Comparison of ENCODE assay signal across 8 cellular contexts in genomic region chr4:7206856-7207567, GRCh38. TPM values are rescaled to one million over a fixed set of nuclear protein-coding genes. Genes with fewer than 3 reads are reported as not detected.
DNase-seq lines count a peak whose midpoint lies in the region; ATAC-seq and TF ChIP-seq lines count a peak whose summit lies in the region.

No MANE protein-coding gene starts in this region.

- H3K4me1 Mint-ChIP-seq in CD8-positive, alpha-beta T cell (ENCODE audit: low read depth), result no peaks in the 10 kb centered on the region
- no peaks in the 10 kb centered on the region for H3K4me1 Mint-ChIP-seq in natural killer cell treated with Interleukin-12 subunit alpha and Interleukin-12 subunit beta and Interleukin-15 and Interleukin-18, amount 100 ng/mL, for 72 hours (ENCODE audit: low read depth in 2 of 2)

- peaks cover 5% of the 10 kb centered on the region for H3K27me3 Mint-ChIP-seq in CD8-positive, alpha-beta T cell (ENCODE audit: low read depth)
- H3K27me3 Mint-ChIP-seq in natural killer cell treated with Interleukin-12 subunit alpha and Interleukin-12 subunit beta and Interleukin-15 and Interleukin-18, amount 100 ng/mL, for 72 hours, result peaks cover 0 to 15% of the 10 kb centered on the region in 2 donors

- CTCF ChIA-PET in CD8-positive, alpha-beta T cell (lab: Charles Lee), result no interaction called here

- H3K36me3 Mint-ChIP-seq in CD8-positive, alpha-beta T cell, result no peaks in the 10 kb centered on the region
- H3K36me3 Mint-ChIP-seq in natural killer cell treated with Interleukin-12 subunit alpha and Interleukin-12 subunit beta and Interleukin-15 and Interleukin-18, amount 100 ng/mL, for 72 hours, result no peaks in the 10 kb centered on the region

- peak overlapping the region; percentile 31; the same call in 1 of the 2 replicates for H3K27ac ChIP-seq in HUES6 (ENCODE audit: low read depth, low read length)
- peak overlapping the region; percentile 25 for H3K27ac ChIP-seq in cingulate gyrus (ENCODE audit: low read depth, low read length)
- H3K27ac ChIP-seq in tibial artery, result peak overlapping the region; percentile 67 to 76
- H3K27ac ChIP-seq in CD8-positive, alpha-beta T cell (ENCODE audit: low read depth, low read length), result no peak overlapping the region

- DNase-seq in lower leg skin (ENCODE audit: low spot score in 2 of 2) (peak; percentile 38 to 94), tibial artery (peak; percentile 83 to 94)
- no peak for DNase-seq in activated CD4-positive, alpha-beta T cell treated with anti-CD3 and anti-CD28 coated beads for 4 hours
- DNase-seq in effector CD8-positive, alpha-beta T cell (lab: John Stamatoyannopoulos, UW), result no peak
- no peak for DNase-seq in CD8-positive, alpha-beta T cell
- DNase-seq in natural killer cell treated with Interleukin-12 subunit alpha and Interleukin-12 subunit beta and Interleukin-15 and Interleukin-18, amount 100 ng/mL, for 72 hours (ENCODE audit: low spot score), result no peak

- TF ChIP-seq CTCF in lower leg skin (IDR thresholded peaks at IDR 0.05) (no peak), tibial artery (IDR thresholded peaks at IDR 0.05) (no peak)
- TF ChIP-seq CTCF in CD8-positive, alpha-beta T cell (IDR thresholded peaks at IDR 0.05), result no peak

- no peak for ATAC-seq in CD8-positive, alpha-beta T cell
- ATAC-seq in natural killer cell treated with Interleukin-12 subunit alpha and Interleukin-12 subunit beta and Interleukin-15 and Interleukin-18, amount 100 ng/mL, for 72 hours, result no peak

- H3K27me3 ChIP-seq in HUES6 (ENCODE audit: control insufficient read depth, insufficient read depth, low read length) (no peaks in the 10 kb centered on the region), tibial artery (no peaks in the 10 kb centered on the region)
- H3K27me3 ChIP-seq in CD8-positive, alpha-beta T cell (ENCODE audit: insufficient read depth, low read length), result no peaks in the 10 kb centered on the region

- no peak for TF ChIP-seq POLR2A in lower leg skin (IDR thresholded peaks at IDR 0.05)

- intact Hi-C loops in lower leg skin (cut with DNase I; ENCODE audit: low total_unique reads), result no loop called here
- intact Hi-C loops in tibial artery (cut with DNase I; ENCODE audit: low total_unique reads), result no loop called here
- intact Hi-C loops in CD8-positive, alpha-beta T cell (cut with DNase I, micrococcal nuclease), result no loop called here

- 26 to 36% methylated on average over 17 to 21 of the region's 21 CpGs for WGBS in lower leg skin, 2 donors

- H3K4me1 ChIP-seq in HUES6 (ENCODE audit: control insufficient read depth, insufficient read depth, low read length) (peaks cover 23% of the 10 kb centered on the region), tibial artery (peaks cover 0 to 33% (median 23%) of the 10 kb centered on the region in 4 donors)
- H3K4me1 ChIP-seq in CD8-positive, alpha-beta T cell (ENCODE audit: insufficient read depth, low read length), result no peaks in the 10 kb centered on the region

- POLR2A ChIA-PET in CD8-positive, alpha-beta T cell (lab: Charles Lee), result no interaction called here

- H3K27ac Mint-ChIP-seq in CD8-positive, alpha-beta T cell, result no peak overlapping the region
- no peak overlapping the region for H3K27ac Mint-ChIP-seq in natural killer cell treated with Interleukin-12 subunit alpha and Interleukin-12 subunit beta and Interleukin-15 and Interleukin-18, amount 100 ng/mL, for 72 hours

- H3K9ac ChIP-seq in HUES6 (ENCODE audit: low read length), result peak overlapping the region; percentile 45

- H3K9me3 ChIP-seq in HUES6 (ENCODE audit: control insufficient read depth, insufficient read depth, low read depth, low read length), result no peaks in the 10 kb centered on the region
- no peaks in the 10 kb centered on the region for H3K9me3 ChIP-seq in tibial artery
- H3K9me3 ChIP-seq in CD8-positive, alpha-beta T cell (ENCODE audit: low read length), result no peaks in the 10 kb centered on the region

- no peak overlapping the region for H3K4me3 Mint-ChIP-seq in CD8-positive, alpha-beta T cell
- H3K4me3 Mint-ChIP-seq in natural killer cell treated with Interleukin-12 subunit alpha and Interleukin-12 subunit beta and Interleukin-15 and Interleukin-18, amount 100 ng/mL, for 72 hours, result no peak overlapping the region

- H3K9me3 Mint-ChIP-seq in CD8-positive, alpha-beta T cell, result no peaks in the 10 kb centered on the region
- no peaks in the 10 kb centered on the region for H3K9me3 Mint-ChIP-seq in natural killer cell treated with Interleukin-12 subunit alpha and Interleukin-12 subunit beta and Interleukin-15 and Interleukin-18, amount 100 ng/mL, for 72 hours

- no peak overlapping the region for H3K4me3 ChIP-seq in HUES6 (ENCODE audit: low read depth, low read length)
- no peak overlapping the region for H3K4me3 ChIP-seq in lower leg skin (ENCODE audit: low read depth, poor library complexity, severe bottlenecking)
- peak overlapping the region in 1 of 2 donors; percentile 9 for H3K4me3 ChIP-seq in tibial artery
- no peak overlapping the region for H3K4me3 ChIP-seq in CD8-positive, alpha-beta T cell (ENCODE audit: low read depth, low read length)

- no peaks in the 10 kb centered on the region for H3K36me3 ChIP-seq in HUES6 (ENCODE audit: control insufficient read depth, insufficient read depth, low read length)
- H3K36me3 ChIP-seq in tibial artery, result no peaks in the 10 kb centered on the region
- H3K36me3 ChIP-seq in CD8-positive, alpha-beta T cell (ENCODE audit: insufficient read depth, low read length), result no peaks in the 10 kb centered on the region

RNA-seq across cellular contexts. Expression of gene SORCS2, which starts 14.7 kb away (rescaled TPM):
- total RNA-seq in lower leg skin, result 1 to 10 TPM; 1.1 to 6.4 (median 1.5) TPM
- total RNA-seq in CD8-positive, alpha-beta T cell, result not detected
- under 1 TPM; 0.17 to 0.21 TPM for total RNA-seq in natural killer cell treated with Interleukin-12 subunit alpha and Interleukin-12 subunit beta and Interleukin-15 and Interleukin-18, amount 100 ng/mL, for 72 hours

Comparison
In these comparisons a context has a peak if more than half of its experiments do, and no peak if none do; other contexts are left out.
1. DNase-seq: peak in lower leg skin (2 of 2) and tibial artery (2 of 2); none in activated CD4-positive, alpha-beta T cell treated with anti-CD3 and anti-CD28 coated beads for 4 hours (0 of 2), effector CD8-positive, alpha-beta T cell (single experiment), CD8-positive, alpha-beta T cell (0 of 7) and natural killer cell treated with Interleukin-12 subunit alpha and Interleukin-12 subunit beta and Interleukin-15 and Interleukin-18, amount 100 ng/mL, for 72 hours (single experiment).